ENCODE assay signal across 9 cellular contexts in the genomic region with DNA sequence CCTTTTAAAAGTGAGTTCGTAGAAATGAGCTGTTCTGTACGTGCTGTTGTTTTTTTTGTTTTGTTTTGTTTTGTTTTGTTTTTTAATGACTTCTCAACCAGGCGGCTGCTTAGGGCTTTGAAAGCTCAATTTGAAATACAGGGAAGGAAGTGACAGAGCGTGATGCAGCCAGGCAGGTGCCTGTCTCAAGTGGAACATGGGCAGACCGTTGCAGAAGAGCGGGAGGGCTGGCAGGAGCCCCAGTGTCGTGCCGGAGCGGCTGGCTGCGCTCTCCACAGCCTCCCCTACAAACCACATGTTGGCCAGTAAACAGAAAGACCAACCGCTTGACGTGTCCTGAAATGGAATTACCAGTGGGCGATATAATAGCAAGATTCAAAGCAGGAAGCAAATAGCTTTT.
DNase-seq lines count a peak whose midpoint lies in the region; ATAC-seq and TF ChIP-seq lines count a peak whose summit lies in the region.
"Had no signal": no experiment of that assay in that cellular context is flagged by ENCODE, and none has a peak within 500 bp of the region (broad histone marks: within the 10 kb centered on the region; RNA-seq: fewer than 3 reads in every experiment).

No MANE protein-coding gene starts in this region.

- H3K4ac ChIP-seq in trophoblast cell (ENCODE audit: low read depth, low read length) = no peak overlapping the region

- H4K12ac ChIP-seq in trophoblast cell (ENCODE audit: low read depth, low read length) = no peak overlapping the region

- no peaks in the 10 kb centered on the region for H3K27me3 Mint-ChIP-seq in stimulated activated naive B cell treated with anti-CD40 and anti-IgM and Interleukin-4, amounts not matched to agents 10 μg/mL and 1 μg/mL and 100 μg/mL, for 72 hours

- H2BK5ac ChIP-seq in trophoblast cell (ENCODE audit: low read depth, low read length, poor library complexity) = no peak overlapping the region

- peak overlapping the region; percentile 59 to 71 for H3K4me3 Mint-ChIP-seq in stimulated activated naive B cell treated with anti-CD40 and anti-IgM and Interleukin-4, amounts not matched to agents 10 μg/mL and 1 μg/mL and 100 μg/mL, for 72 hours

- TF ChIP-seq CTCF in GM10266 (IDR thresholded peaks at IDR 0.05; ENCODE audit: control insufficient read depth, insufficient read depth, low read depth, missing control alignments) (no peak), fibroblast of mammary gland (conservative IDR thresholded peaks at IDR 0.05; ENCODE audit: control insufficient read depth, insufficient read depth, low read depth, low read length) (no peak)

- no peak overlapping the region for H2AK5ac ChIP-seq in trophoblast cell (ENCODE audit: low read length)

- ATAC-seq in HG02885 (IDR thresholded peaks at IDR 0.05; ENCODE audit: poor library complexity, unreplicated experiment) = peak; percentile 93
- peak; percentile 98 to 100 for ATAC-seq in stimulated activated naive B cell treated with anti-CD40 and anti-IgM and Interleukin-4, amounts not matched to agents 10 μg/mL and 1 μg/mL and 100 μg/mL, for 72 hours (replicated peaks)
- no peak for ATAC-seq in HG02610 (IDR thresholded peaks at IDR 0.05; ENCODE audit: unreplicated experiment)

- H3K27ac Mint-ChIP-seq in stimulated activated naive B cell treated with anti-CD40 and anti-IgM and Interleukin-4, amounts not matched to agents 10 μg/mL and 1 μg/mL and 100 μg/mL, for 72 hours = peak overlapping the region; percentile 59

- no peak overlapping the region for H2BK120ac ChIP-seq in trophoblast cell (ENCODE audit: insufficient read depth, low read length, poor library complexity)

- H3K4me3 ChIP-seq in fibroblast of mammary gland (ENCODE audit: control insufficient read depth, low read depth, low read length) (no peak overlapping the region), trophoblast cell (ENCODE audit: low read depth, low read length) (no peak overlapping the region)
- H3K4me3 ChIP-seq: cardiac muscle cell had no signal

- WGBS in trophoblast cell (ENCODE audit: extremely low coverage, insufficient coverage, insufficient read length) = no CpG with 5 or more reads among the region's 13 CpGs

- H4K8ac ChIP-seq in trophoblast cell (ENCODE audit: low read depth, low read length) = no peak overlapping the region

- no peak overlapping the region for H3K18ac ChIP-seq in trophoblast cell (ENCODE audit: low read length)

- H3K4me2 ChIP-seq in trophoblast cell (ENCODE audit: low read length) = no peak overlapping the region

- no peak overlapping the region for H2AFZ ChIP-seq in trophoblast cell (ENCODE audit: insufficient read depth, low read length, poor library complexity)

- H3K79me2 ChIP-seq in trophoblast cell (ENCODE audit: control insufficient read depth, insufficient read depth, low read length, poor library complexity) = no peaks in the 10 kb centered on the region

- H3K27me3 ChIP-seq in trophoblast cell (ENCODE audit: insufficient read depth, low read length) = no peaks in the 10 kb centered on the region
- H3K27me3 ChIP-seq: cardiac muscle cell had no signal

- H2BK12ac ChIP-seq in trophoblast cell (ENCODE audit: low read length) = no peak overlapping the region

- H3K23ac ChIP-seq in trophoblast cell (ENCODE audit: low read length) = no peak overlapping the region

- H3K27ac ChIP-seq in trophoblast cell (ENCODE audit: low read depth, low read length) = no peak overlapping the region
- H3K27ac ChIP-seq: cardiac muscle cell had no signal

- no peaks in the 10 kb centered on the region for H3K9me3 Mint-ChIP-seq in stimulated activated naive B cell treated with anti-CD40 and anti-IgM and Interleukin-4, amounts not matched to agents 10 μg/mL and 1 μg/mL and 100 μg/mL, for 72 hours

- H3K36me3 Mint-ChIP-seq in stimulated activated naive B cell treated with anti-CD40 and anti-IgM and Interleukin-4, amounts not matched to agents 10 μg/mL and 1 μg/mL and 100 μg/mL, for 72 hours = no peaks in the 10 kb centered on the region

- no peak overlapping the region for H3K9ac ChIP-seq in trophoblast cell (ENCODE audit: low read length)

- no peak overlapping the region for H4K91ac ChIP-seq in trophoblast cell (ENCODE audit: low read depth, low read length)

- H3K36me3 ChIP-seq in trophoblast cell (ENCODE audit: control insufficient read depth in 1 of 2, insufficient read depth in 2 of 2, low read length in 2 of 2) = no peaks in the 10 kb centered on the region
- H3K36me3 ChIP-seq: cardiac muscle cell had no signal

- peaks cover 15 to 19% of the 10 kb centered on the region in 2 donors for H3K4me1 Mint-ChIP-seq in stimulated activated naive B cell treated with anti-CD40 and anti-IgM and Interleukin-4, amounts not matched to agents 10 μg/mL and 1 μg/mL and 100 μg/mL, for 72 hours

- H3K4me1 ChIP-seq in trophoblast cell (ENCODE audit: control insufficient read depth in 1 of 2, insufficient read depth in 2 of 2, low read length in 2 of 2) = no peaks in the 10 kb centered on the region

- peaks cover 1% of the 10 kb centered on the region for H3K9me3 ChIP-seq in trophoblast cell (ENCODE audit: insufficient read depth, low read depth, low read length)

- no peaks in the 10 kb centered on the region for H3K79me1 ChIP-seq in trophoblast cell (ENCODE audit: low read length)

- DNase-seq in GM10266 (ENCODE audit: extremely low spot score) (peak; percentile 70), NCI-H510A (lab: John Stamatoyannopoulos, UW) (peak; percentile 59), fibroblast of mammary gland (ENCODE audit: low read depth) (peak; percentile 25), occipital lobe (lab: John Stamatoyannopoulos, UW) (no peak), trophoblast cell (no peak)
- DNase-seq in stimulated activated naive B cell treated with anti-CD40 and anti-IgM and Interleukin-4, amounts not matched to agents 10 μg/mL and 1 μg/mL and 100 μg/mL, for 72 hours = peak; percentile 74

- no peak overlapping the region for H3K14ac ChIP-seq in trophoblast cell (ENCODE audit: low read length)

Comparison
In these comparisons a context has a peak if more than half of its experiments do, and no peak if none do; other contexts are left out.
1. DNase-seq: peak in GM10266 (single experiment), NCI-H510A (single experiment), fibroblast of mammary gland (single experiment) and stimulated activated naive B cell treated with anti-CD40 and anti-IgM and Interleukin-4, amounts not matched to agents 10 μg/mL and 1 μg/mL and 100 μg/mL, for 72 hours (single experiment); none in occipital lobe (single experiment) and trophoblast cell (0 of 2).